In the genomic region with DNA sequence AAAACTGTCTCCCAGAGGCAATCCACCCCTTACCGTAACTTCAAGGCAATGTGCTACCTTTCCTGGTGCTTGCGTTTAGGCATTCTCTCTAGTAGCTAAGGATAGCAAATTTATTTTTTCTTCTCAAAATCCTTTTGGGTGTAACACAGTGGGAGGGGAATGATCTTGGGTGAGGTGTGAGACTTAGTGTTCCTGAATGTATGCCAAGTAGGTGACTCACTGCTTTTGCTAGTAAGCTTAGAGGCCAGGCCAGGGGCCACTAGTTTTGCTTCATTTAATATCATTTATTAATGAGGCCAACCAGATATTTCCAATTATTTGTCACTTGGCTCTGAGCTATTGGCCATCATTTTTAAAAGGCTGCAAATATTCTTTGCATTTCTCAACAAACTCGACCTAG, we compare ENCODE assay signal across 12 cellular contexts.
DNase-seq lines count a peak whose midpoint lies in the region; ATAC-seq and TF ChIP-seq lines count a peak whose summit lies in the region.
"Had no signal": no experiment of that assay in that cellular context is flagged by ENCODE, and none has a peak within 500 bp of the region (broad histone marks: within the 10 kb centered on the region; RNA-seq: fewer than 3 reads in every experiment).

No MANE protein-coding gene starts in this region.

- intact Hi-C loops in left colon (cut with DNase I, micrococcal nuclease) = no loop called here

- H3K36me3 ChIP-seq in RWPE2 (ENCODE audit: low read depth) = no peaks in the 10 kb centered on the region
- H3K36me3 ChIP-seq: prostate gland had no signal

- H3K27me3 ChIP-seq in RWPE2 (ENCODE audit: insufficient read depth, poor library complexity, severe bottlenecking) = no peaks in the 10 kb centered on the region

- no peaks in the 10 kb centered on the region for H3K9me3 ChIP-seq in RWPE2 (ENCODE audit: severe bottlenecking)
- H3K9me3 ChIP-seq: prostate gland had no signal

- peak; percentile 97 for ATAC-seq in RWPE2 (ENCODE audit: low read depth)
- no peak for ATAC-seq in left colon
- ATAC-seq: activated CD8-positive, alpha-beta memory T cell treated with anti-CD3 and anti-CD28 coated beads, Interleukin-2, amount 10 ng/mL, durations not matched to agents 7 days and 5 days had no signal

- DNase-seq in HFF-Myc (ENCODE audit: extremely low read depth, low read depth) = peak; percentile 3
- no peak for DNase-seq in RWPE2 (ENCODE audit: low spot score)
- DNase-seq in fibroblast of the aortic adventitia (ENCODE audit: low read depth) = peak; percentile 66
- DNase-seq in skeletal muscle cell (ENCODE audit: low read depth) = peak; percentile 43
- no peak for DNase-seq in NCI-H1092 treated with DMSO at 0.1 percent for 48 hours (lab: John Stamatoyannopoulos, UW)
- no peak for DNase-seq in OCI-M1 (lab: John Stamatoyannopoulos, UW)
- no peak for DNase-seq in left colon
- DNase-seq: activated CD8-positive, alpha-beta memory T cell treated with anti-CD3 and anti-CD28 coated beads, Interleukin-2, amount 10 ng/mL, durations not matched to agents 7 days and 5 days; CD8-positive, alpha-beta memory T cell; NCI-H1092; NCI-H510A treated with DMSO at 0.1 percent for 48 hours had no signal

- TF ChIP-seq CTCF in HFF-Myc (IDR thresholded peaks at IDR 0.05; ENCODE audit: low read depth, low read length, missing control alignments) (no peak), RWPE2 (IDR thresholded peaks at IDR 0.05; ENCODE audit: poor library complexity, severe bottlenecking) (no peak), fibroblast of the aortic adventitia (IDR thresholded peaks at IDR 0.05; ENCODE audit: insufficient read depth, low read length) (no peak)

- H3K4me1 ChIP-seq in RWPE2 (ENCODE audit: insufficient read depth, poor library complexity, severe bottlenecking) = peaks cover 18% of the 10 kb centered on the region
- H3K4me1 ChIP-seq: prostate gland had no signal

- H3K4me3 ChIP-seq in HFF-Myc (replicated peaks; ENCODE audit: low read depth, low read length) (no peak overlapping the region), RWPE2 (ENCODE audit: severe bottlenecking) (no peak overlapping the region), fibroblast of the aortic adventitia (ENCODE audit: low read depth, low read length) (no peak overlapping the region), skeletal muscle cell (ENCODE audit: low read depth, low read length) (no peak overlapping the region)
- H3K4me3 ChIP-seq: prostate gland had no signal

- H3K27ac ChIP-seq in RWPE2 (ENCODE audit: poor library complexity, severe bottlenecking) = no peak overlapping the region
- H3K27ac ChIP-seq: prostate gland had no signal

Comparison
In these comparisons a context has a peak if more than half of its experiments do, and no peak if none do; other contexts are left out.
1. DNase-seq: peak in HFF-Myc (single experiment), fibroblast of the aortic adventitia (single experiment) and skeletal muscle cell (single experiment); none in RWPE2 (single experiment), NCI-H1092 treated with DMSO at 0.1 percent for 48 hours (single experiment), OCI-M1 (single experiment) and left colon (0 of 2).